In the genomic region with DNA sequence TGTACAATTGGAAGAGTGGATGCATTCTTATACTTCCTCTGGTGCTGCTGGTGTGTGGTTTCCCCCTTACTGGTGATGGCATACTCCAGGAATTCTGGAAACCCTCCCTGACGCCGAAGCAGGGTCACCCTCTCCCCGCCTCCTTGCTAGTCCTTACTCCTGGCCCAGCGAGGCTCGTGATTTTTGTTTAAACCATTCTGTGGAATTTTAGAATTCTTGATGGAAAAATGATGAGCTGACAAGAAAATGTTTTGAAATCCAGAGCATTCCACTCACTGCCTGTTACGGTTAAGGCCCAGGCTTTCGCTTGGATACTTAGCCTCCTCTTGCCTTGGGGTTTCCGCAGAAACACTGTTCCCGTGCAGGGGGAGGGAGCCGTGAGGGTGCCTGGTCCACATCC, we compare ENCODE assay signal across 12 cellular contexts. TPM values are rescaled to one million over a fixed set of nuclear protein-coding genes. Genes with fewer than 3 reads are reported as not detected.
DNase-seq lines count a peak whose midpoint lies in the region; ATAC-seq and TF ChIP-seq lines count a peak whose summit lies in the region.
"Had no signal": no experiment of that assay in that cellular context is flagged by ENCODE, and none has a peak within 500 bp of the region (broad histone marks: within the 10 kb centered on the region; RNA-seq: fewer than 3 reads in every experiment).

No MANE protein-coding gene starts in this region.

- ATAC-seq in lung (ENCODE audit: insufficient read depth, low FRiP score) (peak; percentile 19), upper lobe of left lung (ENCODE audit: low FRiP score in 2 of 2) (peak; percentile 60 to 74), HG02870 (IDR thresholded peaks at IDR 0.05; ENCODE audit: unreplicated experiment) (no peak)
- ATAC-seq: stimulated activated naive B cell treated with anti-CD40 and anti-IgM and Interleukin-4, amounts not matched to agents 10 μg/mL and 1 μg/mL and 100 μg/mL, for 72 hours had no signal

- TF ChIP-seq CTCF in lung (IDR thresholded peaks at IDR 0.05; ENCODE audit: control extremely low read depth, extremely low read depth), result no peak
- TF ChIP-seq CTCF in upper lobe of left lung (IDR thresholded peaks at IDR 0.05), result no peak
- TF ChIP-seq CTCF in GM10266 (IDR thresholded peaks at IDR 0.05; ENCODE audit: control insufficient read depth, insufficient read depth, low read depth, missing control alignments), result no peak

- H3K36me3 ChIP-seq in lung (ENCODE audit: control insufficient read depth in 2 of 2, insufficient read depth in 2 of 2, low read length in 2 of 2) (peaks cover under 1 to 35% of the 10 kb centered on the region in 2 donors), upper lobe of left lung (peaks cover 15 to 60% (median 34%) of the 10 kb centered on the region in 4 donors)

- WGBS in lung, 2 donors, result 77 to 82% methylated on average over 10 of the region's 10 CpGs
- 72 to 84% methylated on average over 10 of the region's 10 CpGs for WGBS in upper lobe of left lung, 2 donors

- no peak for TF ChIP-seq POLR2A in upper lobe of left lung (IDR thresholded peaks at IDR 0.05)

- H3K27ac ChIP-seq in lung (ENCODE audit: low read depth in 1 of 2, low read length in 1 of 2) (peak overlapping the region in 1 of 2 donors; percentile 48), upper lobe of left lung (peak overlapping the region in 1 of 4 donors; percentile 23)
- H3K27ac ChIP-seq: adrenal gland had no signal

- no peak for TF ChIP-seq EP300 in upper lobe of left lung (IDR thresholded peaks at IDR 0.05)

- H3K9me3 ChIP-seq in lung (ENCODE audit: control insufficient read depth in 2 of 2, insufficient read depth in 1 of 2, low read length in 1 of 2) (no peaks in the 10 kb centered on the region), upper lobe of left lung (no peaks in the 10 kb centered on the region)
- H3K9me3 ChIP-seq: adrenal gland had no signal

- peak; percentile 59 for DNase-seq in H4 (ENCODE audit: low spot score)
- peak; percentile 92 for DNase-seq in astrocyte of the hippocampus (ENCODE audit: low read depth, low spot score)
- no peak for DNase-seq in lung (ENCODE audit: low spot score)
- no peak for DNase-seq in upper lobe of left lung
- no peak for DNase-seq in NCI-H748 (lab: John Stamatoyannopoulos, UW; ENCODE audit: unreplicated experiment)
- no peak for DNase-seq in GM10266 (ENCODE audit: extremely low spot score)
- DNase-seq: activated CD4-positive, alpha-beta T cell treated with anti-CD3 and anti-CD28 coated beads, Interleukin-2, amount 10 ng/mL, durations not matched to agents 7 days and 5 days; adrenal gland; NCI-H2227 treated with DMSO at 0.1 percent for 48 hours; stimulated activated naive B cell treated with anti-CD40 and anti-IgM and Interleukin-4, amounts not matched to agents 10 μg/mL and 1 μg/mL and 100 μg/mL, for 72 hours had no signal

- no peaks in the 10 kb centered on the region for H3K27me3 ChIP-seq in lung (ENCODE audit: control insufficient read depth, insufficient read depth)
- no peaks in the 10 kb centered on the region for H3K27me3 ChIP-seq in upper lobe of left lung
- H3K27me3 ChIP-seq: adrenal gland had no signal

- H3K4me3 ChIP-seq in lung (no peak overlapping the region), upper lobe of left lung (no peak overlapping the region)
- H3K4me3 ChIP-seq: adrenal gland had no signal

- H3K4me1 ChIP-seq in lung (ENCODE audit: control insufficient read depth in 2 of 2, insufficient read depth in 2 of 2, low read length in 2 of 2) (peaks cover 0 to 2% of the 10 kb centered on the region in 2 donors), upper lobe of left lung (peaks cover 5 to 23% (median 12%) of the 10 kb centered on the region in 4 donors)
- H3K4me1 ChIP-seq: adrenal gland had no signal

RNA-seq across cellular contexts. Expression of a gene that starts 41.1 kb away (rescaled TPM):
- total RNA-seq in H4 (2014; rRNA removed; shearing (Covaris generic)), result 6.6 and 7.3 TPM in 2 replicates
- total RNA-seq in lung (10 to 100 TPM; 33.2 to 79.7 TPM), upper lobe of left lung (100 to 1,000 TPM in 3 of 6 donors, 10 to 100 TPM in 3; 59.6 to 126 (median 97.5) TPM)
- 10 to 100 TPM; 12.3 to 30.8 TPM for polyA plus RNA-seq in lung

RNA-seq across cellular contexts. Expression of a gene that starts 55.7 kb away (rescaled TPM):
- not detected in 2 replicates for total RNA-seq in H4 (2014; rRNA removed; shearing (Covaris generic))
- total RNA-seq in lung (1 to 10 TPM; 1.9 to 8.5 TPM), upper lobe of left lung (10 to 100 TPM in 4 of 6 donors, 1 to 10 TPM in 2; 6.2 to 47.1 (median 12.6) TPM)
- 10 to 100 TPM in 1 of 2 donors, 1 to 10 TPM in 1; 6.1 to 12.6 TPM for polyA plus RNA-seq in lung
- total RNA-seq: activated CD4-positive, alpha-beta T cell treated with anti-CD3 and anti-CD28 coated beads, Interleukin-2, amount 10 ng/mL, durations not matched to agents 7 days and 5 days; epithelial cell of proximal tubule had no signal

RNA-seq across cellular contexts. Expression of a gene that starts 55.9 kb away (rescaled TPM):
- total RNA-seq in H4 (2014; rRNA removed; shearing (Covaris generic)), result not detected in 2 replicates
- total RNA-seq in lung (10 to 100 TPM; 25.3 to 33.5 TPM), upper lobe of left lung (10 to 100 TPM; 25.8 to 55.4 (median 29.5) TPM)
- 10 to 100 TPM; 15.1 to 16.8 TPM for polyA plus RNA-seq in lung
- total RNA-seq: activated CD4-positive, alpha-beta T cell treated with anti-CD3 and anti-CD28 coated beads, Interleukin-2, amount 10 ng/mL, durations not matched to agents 7 days and 5 days had no signal

Comparison
In these comparisons a context has a peak if more than half of its experiments do, and no peak if none do; other contexts are left out.
1. DNase-seq: peak in H4 (single experiment) and astrocyte of the hippocampus (single experiment); none in lung (single experiment), upper lobe of left lung (0 of 2), NCI-H748 (single experiment) and GM10266 (single experiment).
2. RNA of a gene that starts 55.9 kb away (total RNA-seq): 25.3 to 33.5 TPM in lung and 25.8 to 55.4 TPM in upper lobe of left lung; not detected in H4; every median in the first group is over 10 times any median in the second.